ENCODE assay signal across 16 cellular contexts in the genomic region with DNA sequence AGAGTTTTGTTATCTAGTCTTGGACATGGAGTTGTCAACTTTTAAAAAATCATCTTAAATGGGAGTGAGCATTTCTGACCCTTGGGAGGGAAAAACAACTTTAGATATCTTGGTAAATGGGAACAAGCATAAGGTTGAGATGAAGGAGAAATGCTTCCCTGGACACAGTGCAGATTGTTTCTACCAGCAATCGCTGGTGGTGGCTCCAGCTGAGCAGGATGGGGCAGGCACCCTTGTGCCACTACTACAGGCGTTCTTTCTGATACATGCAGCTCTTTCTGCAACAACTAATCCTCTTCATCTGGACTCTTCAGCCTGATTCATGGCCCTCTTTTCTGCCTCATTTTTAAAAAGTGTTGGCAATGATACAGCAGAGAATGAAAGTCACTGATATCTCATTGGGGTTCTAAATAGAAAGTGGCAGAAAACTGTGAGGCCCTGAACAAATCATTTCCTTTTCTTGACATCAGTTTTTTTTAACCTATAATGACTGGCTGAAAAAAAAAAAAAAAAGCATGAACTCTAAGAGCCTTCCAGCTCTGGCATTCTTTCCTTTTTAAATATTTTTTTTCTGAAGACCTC.
"Had no signal": no experiment of that assay in that cellular context is flagged by ENCODE, and none has a peak within 500 bp of the region (broad histone marks: within the 10 kb centered on the region; RNA-seq: fewer than 3 reads in every experiment).

No MANE protein-coding gene starts in this region.

- DNase-seq: activated CD4-positive, alpha-beta T cell treated with anti-CD3 and anti-CD28 coated beads for 48 hours; aorta; cerebellar nuclear complex; effector CD8-positive, alpha-beta T cell; esophagus squamous epithelium; foreskin fibroblast; hypothalamus; kidney; left lung; nucleus accumbens; stimulated activated CD4-positive, alpha-beta T cell treated with anti-CD3 and anti-CD28 coated beads, Interleukin-2, amount 100 ng/mL, for 48 hours; stimulated activated naive CD4-positive, alpha-beta T cell; T-helper 17 cell; transverse colon; WERI-Rb-1 had no signal

- ATAC-seq: left lung, T-helper 17 cell had no signal

- H3K9me3 Mint-ChIP-seq: nephron had no signal

- H3K4me1 Mint-ChIP-seq: nephron had no signal

- H3K27ac Mint-ChIP-seq: nephron, T-helper 17 cell had no signal

- H3K4me3 Mint-ChIP-seq: nephron, T-helper 17 cell had no signal

- H3K27me3 Mint-ChIP-seq: T-helper 17 cell had no signal
